8 cellular contexts compared by ENCODE assay signal in the genomic region with DNA sequence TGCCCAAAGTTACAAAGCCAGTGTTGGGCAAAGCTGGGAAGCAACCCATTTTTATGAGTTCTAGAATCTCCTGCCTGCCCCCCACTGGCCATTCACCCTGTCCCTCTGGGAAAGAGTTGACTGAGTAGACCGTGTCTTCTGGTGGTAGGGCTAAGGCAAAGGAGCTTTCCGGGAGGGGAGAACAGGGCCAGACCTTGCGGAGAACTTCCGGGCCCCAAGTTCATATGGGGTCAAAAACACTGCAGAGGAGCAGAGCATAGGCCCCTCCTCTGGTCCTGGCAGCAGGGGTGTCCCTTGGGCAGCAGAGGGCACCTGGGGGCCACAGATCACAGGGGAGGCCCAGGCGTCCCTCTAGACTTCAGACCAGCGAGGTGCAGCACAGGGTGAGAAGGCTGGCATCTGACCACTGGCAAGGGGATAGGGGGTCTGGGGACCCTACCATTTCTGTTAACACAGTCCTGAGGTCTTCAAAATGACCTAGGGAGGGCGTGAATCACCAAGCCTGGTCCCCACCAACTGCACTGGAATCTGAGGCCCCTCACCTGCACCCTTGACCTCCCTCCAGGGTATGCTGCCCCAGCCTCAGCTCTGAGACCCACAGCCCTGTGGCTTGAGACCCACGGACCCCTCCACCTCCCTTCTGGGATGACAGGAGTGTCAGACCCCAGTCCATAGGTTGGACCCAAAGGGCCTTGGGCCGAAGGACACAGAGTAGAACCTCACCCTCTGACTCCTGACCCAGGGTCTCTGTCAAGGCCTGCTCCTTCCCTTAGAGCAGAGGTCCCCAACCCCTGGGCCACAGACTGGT. TPM values are rescaled to one million over a fixed set of nuclear protein-coding genes. Genes with fewer than 3 reads are reported as not detected.
DNase-seq lines count a peak whose midpoint lies in the region; ATAC-seq and TF ChIP-seq lines count a peak whose summit lies in the region.

No MANE protein-coding gene starts in this region.

- H3K27me3 ChIP-seq in GM23338 (ENCODE audit: insufficient read depth), result peaks cover 19% of the 10 kb centered on the region
- H3K27me3 ChIP-seq in lower lobe of right lung (ENCODE audit: low read depth), result no peaks in the 10 kb centered on the region
- H3K27me3 ChIP-seq in MG63, result no peaks in the 10 kb centered on the region
- H3K27me3 ChIP-seq in upper lobe of left lung, result no peaks in the 10 kb centered on the region

- peaks cover 8% of the 10 kb centered on the region for H4K20me1 ChIP-seq in GM23338 (replicated peaks; ENCODE audit: insufficient read depth)

- peaks cover 34% of the 10 kb centered on the region for H3K79me2 ChIP-seq in GM23338 (replicated peaks; ENCODE audit: insufficient read depth)

- ATAC-seq in GM23338 (no peak), lower lobe of right lung (no peak), upper lobe of left lung (ENCODE audit: low FRiP score in 2 of 2) (no peak)
- ATAC-seq in activated naive CD8-positive, alpha-beta T cell treated with anti-CD3 and anti-CD28 coated beads, Interleukin-2, amount 10 ng/mL, durations not matched to agents 7 days and 5 days (ENCODE audit: low read depth), result no peak

- no peaks in the 10 kb centered on the region; the same call in 2 of the 3 replicates for H3K9me3 Mint-ChIP-seq in GM23338
- no peaks in the 10 kb centered on the region for H3K9me3 Mint-ChIP-seq in activated naive CD8-positive, alpha-beta T cell treated with anti-CD3 and anti-CD28 coated beads, Interleukin-2, amount 10 ng/mL, durations not matched to agents 7 days and 5 days

- POLR2A ChIA-PET in activated naive CD8-positive, alpha-beta T cell treated with anti-CD3 and anti-CD28 coated beads, Interleukin-2, amount 10 ng/mL, durations not matched to agents 7 days and 5 days (lab: Charles Lee), result interaction anchor here (1.0 to 1.1 kb wide), 2 partner anchors 28 to 31 kb away, joined by 3 to 5 read pairs; no protein-coding TSS in a partner anchor

- no peak for TF ChIP-seq POLR2A in upper lobe of left lung (IDR thresholded peaks at IDR 0.05)

- 0 out of 2 replicates have a peak, but pooled peaks cover 3% of the 10 kb centered on the region for H3F3A ChIP-seq in GM23338 (replicated peaks; ENCODE audit: low read depth)

- intact Hi-C loops in lower lobe of right lung (cut with DNase I), result no loop called here

- H3K36me3 Mint-ChIP-seq in GM23338 (ENCODE audit: low read depth), result peaks cover 3% of the 10 kb centered on the region; the same call in 2 of the 3 replicates
- peaks cover 2% of the 10 kb centered on the region for H3K36me3 Mint-ChIP-seq in activated naive CD8-positive, alpha-beta T cell treated with anti-CD3 and anti-CD28 coated beads, Interleukin-2, amount 10 ng/mL, durations not matched to agents 7 days and 5 days

- no peaks in the 10 kb centered on the region for H3K9me2 ChIP-seq in GM23338 (ENCODE audit: insufficient read depth)

- peak overlapping the region; percentile 84; the same call in 1 of the 3 replicates for H3K4me3 Mint-ChIP-seq in GM23338
- no peak overlapping the region for H3K4me3 Mint-ChIP-seq in activated naive CD8-positive, alpha-beta T cell treated with anti-CD3 and anti-CD28 coated beads, Interleukin-2, amount 10 ng/mL, durations not matched to agents 7 days and 5 days

- no peak for TF ChIP-seq EP300 in upper lobe of left lung (IDR thresholded peaks at IDR 0.05)

- H3K9me3 ChIP-seq in lower lobe of right lung (no peaks in the 10 kb centered on the region), MG63 (no peaks in the 10 kb centered on the region), upper lobe of left lung (no peaks in the 10 kb centered on the region)

- no peak for TF ChIP-seq CTCF in GM23338 (conservative IDR thresholded peaks at IDR 0.05; ENCODE audit: low read depth in 2 of 2)
- TF ChIP-seq CTCF in lower lobe of right lung (IDR thresholded peaks at IDR 0.05), result no peak
- peak in 3 of 6 experiments; percentile 7 to 19 (median 14) for TF ChIP-seq CTCF in upper lobe of left lung (IDR thresholded peaks at IDR 0.05)

- H3K4me1 ChIP-seq in GM23338 (ENCODE audit: insufficient read depth) (peaks cover 30% of the 10 kb centered on the region), lower lobe of right lung (peaks cover 38% of the 10 kb centered on the region), upper lobe of left lung (peaks cover 16 to 45% (median 37%) of the 10 kb centered on the region in 4 donors)

- peaks cover 26% of the 10 kb centered on the region for H3K27me3 Mint-ChIP-seq in GM23338 (ENCODE audit: insufficient read depth, low read depth, poor library complexity)
- H3K27me3 Mint-ChIP-seq in activated naive CD8-positive, alpha-beta T cell treated with anti-CD3 and anti-CD28 coated beads, Interleukin-2, amount 10 ng/mL, durations not matched to agents 7 days and 5 days, result no peaks in the 10 kb centered on the region

- H3K4me2 ChIP-seq in GM23338, result peak overlapping the region; percentile 97

- DNase-seq in AG08396 (ENCODE audit: low spot score) (peak; percentile 44), GM23338 (ENCODE audit: low spot score) (no peak), lower lobe of right lung (no peak), DMS79 (lab: John Stamatoyannopoulos, UW) (no peak), MG63 (no peak), upper lobe of left lung (no peak), SW480 (ENCODE audit: low spot score) (no peak)
- DNase-seq in activated naive CD8-positive, alpha-beta T cell treated with anti-CD3 and anti-CD28 coated beads, Interleukin-2, amount 10 ng/mL, durations not matched to agents 7 days and 5 days, result no peak

- H3K36me3 ChIP-seq in GM23338 (ENCODE audit: insufficient read depth) (no peaks in the 10 kb centered on the region), lower lobe of right lung (peaks cover 30% of the 10 kb centered on the region), MG63 (no peaks in the 10 kb centered on the region), upper lobe of left lung (peaks cover 0 to 25% (median 8%) of the 10 kb centered on the region in 4 donors)

- H3K27ac Mint-ChIP-seq in GM23338, result no peak overlapping the region
- peak overlapping the region; percentile 12 for H3K27ac Mint-ChIP-seq in activated naive CD8-positive, alpha-beta T cell treated with anti-CD3 and anti-CD28 coated beads, Interleukin-2, amount 10 ng/mL, durations not matched to agents 7 days and 5 days

- H3K27ac ChIP-seq in GM23338 (ENCODE audit: low read depth), result no peak overlapping the region
- H3K27ac ChIP-seq in lower lobe of right lung, result peak overlapping the region; percentile 79
- peak overlapping the region in 1 of 4 donors; percentile 87 for H3K27ac ChIP-seq in upper lobe of left lung

- H3K4me1 Mint-ChIP-seq in GM23338, result peaks cover 33% of the 10 kb centered on the region
- H3K4me1 Mint-ChIP-seq in activated naive CD8-positive, alpha-beta T cell treated with anti-CD3 and anti-CD28 coated beads, Interleukin-2, amount 10 ng/mL, durations not matched to agents 7 days and 5 days, result peaks cover 25% of the 10 kb centered on the region

- WGBS in upper lobe of left lung, 2 donors, result 85 to 92% methylated on average over 6 to 9 of the region's 9 CpGs

- H3K4me3 ChIP-seq in GM23338, result peak overlapping the region; percentile 95; the same call in 1 of the 2 replicates
- H3K4me3 ChIP-seq in lower lobe of right lung, result no peak overlapping the region
- H3K4me3 ChIP-seq in MG63, result no peak overlapping the region
- H3K4me3 ChIP-seq in upper lobe of left lung, result no peak overlapping the region

- H2AFZ ChIP-seq in GM23338, result no peak overlapping the region

TF ChIP-seq in GM23338, 12 proteins besides CTCF, POLR2A, EP300 and RAD21 (continues in another document):
- TF ChIP-seq, protein P1, sequence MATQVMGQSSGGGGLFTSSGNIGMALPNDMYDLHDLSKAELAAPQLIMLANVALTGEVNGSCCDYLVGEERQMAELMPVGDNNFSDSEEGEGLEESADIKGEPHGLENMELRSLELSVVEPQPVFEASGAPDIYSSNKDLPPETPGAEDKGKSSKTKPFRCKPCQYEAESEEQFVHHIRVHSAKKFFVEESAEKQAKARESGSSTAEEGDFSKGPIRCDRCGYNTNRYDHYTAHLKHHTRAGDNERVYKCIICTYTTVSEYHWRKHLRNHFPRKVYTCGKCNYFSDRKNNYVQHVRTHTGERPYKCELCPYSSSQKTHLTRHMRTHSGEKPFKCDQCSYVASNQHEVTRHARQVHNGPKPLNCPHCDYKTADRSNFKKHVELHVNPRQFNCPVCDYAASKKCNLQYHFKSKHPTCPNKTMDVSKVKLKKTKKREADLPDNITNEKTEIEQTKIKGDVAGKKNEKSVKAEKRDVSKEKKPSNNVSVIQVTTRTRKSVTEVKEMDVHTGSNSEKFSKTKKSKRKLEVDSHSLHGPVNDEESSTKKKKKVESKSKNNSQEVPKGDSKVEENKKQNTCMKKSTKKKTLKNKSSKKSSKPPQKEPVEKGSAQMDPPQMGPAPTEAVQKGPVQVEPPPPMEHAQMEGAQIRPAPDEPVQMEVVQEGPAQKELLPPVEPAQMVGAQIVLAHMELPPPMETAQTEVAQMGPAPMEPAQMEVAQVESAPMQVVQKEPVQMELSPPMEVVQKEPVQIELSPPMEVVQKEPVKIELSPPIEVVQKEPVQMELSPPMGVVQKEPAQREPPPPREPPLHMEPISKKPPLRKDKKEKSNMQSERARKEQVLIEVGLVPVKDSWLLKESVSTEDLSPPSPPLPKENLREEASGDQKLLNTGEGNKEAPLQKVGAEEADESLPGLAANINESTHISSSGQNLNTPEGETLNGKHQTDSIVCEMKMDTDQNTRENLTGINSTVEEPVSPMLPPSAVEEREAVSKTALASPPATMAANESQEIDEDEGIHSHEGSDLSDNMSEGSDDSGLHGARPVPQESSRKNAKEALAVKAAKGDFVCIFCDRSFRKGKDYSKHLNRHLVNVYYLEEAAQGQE (IDR thresholded peaks at IDR 0.05; ENCODE audit: unreplicated experiment), result no peak
- no peak for TF ChIP-seq NANOG (IDR thresholded peaks at IDR 0.05; ENCODE audit: borderline replicate concordance)
- TF ChIP-seq CREB1 (CRISPR knock-in tag; IDR thresholded peaks at IDR 0.05; ENCODE audit: low read depth), result no peak
- TF ChIP-seq STAT1 (IDR thresholded peaks at IDR 0.05; ENCODE audit: unreplicated experiment), result no peak

RNA-seq across cellular contexts. Expression of a gene that starts 1.3 kb away (rescaled TPM):
- total RNA-seq in GM23338 (2014; rRNA removed; shearing (Covaris generic)), result 110 and 116 TPM in 2 replicates
- 21.4 and 24.5 TPM in 2 replicates for polyA plus RNA-seq in GM23338 (2016; fragmentation: Nextera tagmentation; extraction: Ambion mirVana)
- 100 to 1,000 TPM; 129 to 134 TPM for total RNA-seq in activated naive CD8-positive, alpha-beta T cell treated with anti-CD3 and anti-CD28 coated beads, Interleukin-2, amount 10 ng/mL, durations not matched to agents 7 days and 5 days
- total RNA-seq in lower lobe of right lung (276 TPM), upper lobe of left lung (1,000 to 10,000 TPM in 1 of 6 donors, 100 to 1,000 TPM in 5; 217 to 1,154 (median 269) TPM)
- total RNA-seq in MG63 (2014; rRNA removed; shearing (Covaris generic); ENCODE audit: low replicate concordance), result 55.6 and 92.4 TPM in 2 replicates

RNA-seq across cellular contexts. Expression of a gene that starts 40.3 kb away (rescaled TPM):
- 14.4 and 20.5 TPM in 2 replicates for total RNA-seq in GM23338 (2014; rRNA removed; shearing (Covaris generic))
- polyA plus RNA-seq in GM23338 (2016; fragmentation: Nextera tagmentation; extraction: Ambion mirVana), result 16.6 and 20.7 TPM in 2 replicates
- total RNA-seq in activated naive CD8-positive, alpha-beta T cell treated with anti-CD3 and anti-CD28 coated beads, Interleukin-2, amount 10 ng/mL, durations not matched to agents 7 days and 5 days, result 1 to 10 TPM; 7.8 to 8.0 TPM
- total RNA-seq in lower lobe of right lung (126 TPM), upper lobe of left lung (100 to 1,000 TPM in 5 of 6 donors, 10 to 100 TPM in 1; 93.2 to 227 (median 151) TPM)
- total RNA-seq in MG63 (2014; rRNA removed; shearing (Covaris generic); ENCODE audit: low replicate concordance), result 0.91 and 15.1 TPM in 2 replicates
